23 cellular contexts compared by ENCODE assay signal in the genomic region with DNA sequence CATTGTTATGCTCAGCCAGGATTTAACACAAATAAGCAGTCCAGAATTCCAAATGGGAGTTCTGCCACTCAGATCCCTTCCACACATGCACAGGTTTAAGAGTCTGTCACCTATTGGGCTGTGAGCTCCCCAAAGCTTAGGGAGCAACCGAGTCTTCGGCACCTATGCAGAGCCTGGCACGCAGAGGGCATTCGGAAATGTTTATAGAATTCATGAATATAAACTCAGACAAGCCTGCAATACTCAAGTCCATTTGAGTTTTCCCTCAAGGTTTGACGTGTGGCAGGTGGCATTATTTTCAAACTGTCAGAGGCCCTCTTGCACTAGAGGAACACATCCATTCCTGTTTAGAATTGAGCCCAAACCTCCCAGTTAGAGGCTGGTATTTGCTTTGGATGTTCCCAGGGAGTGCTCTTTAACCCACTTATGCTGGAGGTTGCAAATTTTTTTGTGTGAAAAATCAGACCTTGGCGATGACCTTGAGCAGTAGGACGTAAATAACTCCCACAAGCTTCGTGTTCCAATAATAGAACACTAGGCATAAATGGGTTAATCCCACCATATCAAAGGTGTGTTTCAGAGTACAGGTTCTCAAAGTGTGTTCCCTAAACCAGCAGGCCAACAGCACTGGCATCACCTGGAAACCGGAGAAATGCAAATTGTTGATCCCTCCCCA. TPM values are rescaled to one million over a fixed set of nuclear protein-coding genes. Genes with fewer than 3 reads are reported as not detected.
"Had no signal": no experiment of that assay in that cellular context is flagged by ENCODE, and none has a peak within 500 bp of the region (broad histone marks: within the 10 kb centered on the region; RNA-seq: fewer than 3 reads in every experiment).

No MANE protein-coding gene starts in this region.

- H3K4me3 Mint-ChIP-seq: IgD-negative memory B cell had no signal

- H3K9ac ChIP-seq: KMS-11 had no signal

- H3K27ac ChIP-seq: KMS-11, SJCRH30 had no signal

- H3K9me3 ChIP-seq: SJCRH30 had no signal

- H3K4me3 ChIP-seq: K562, SJCRH30 had no signal

- ATAC-seq: K562, SK-N-SH treated with all-trans-retinoic acid at 6 μM for 48 hours had no signal

- H3K4me1 ChIP-seq: SJCRH30 had no signal

- FAIRE-seq: K562, RCC 7860 had no signal

- H3K27me3 Mint-ChIP-seq: IgD-negative memory B cell had no signal

- H3K27ac Mint-ChIP-seq: IgD-negative memory B cell had no signal

- DNase-seq: Kasumi-1, MM.1S, NCI-H1092 treated with DMSO at 0.1 percent for 48 hours, NCI-H1436, NCI-H187, NCI-H2029, NCI-H2081 treated with DMSO at 0.1 percent for 48 hours, NCI-H2171, NCI-H226, NCI-H446, NCI-H510A, NCI-H524 treated with DMSO at 0.1 percent for 48 hours, NCI-H69, NCI-H774, RPMI8226, SHP77, SJCRH30 had no signal

- H3K4me2 ChIP-seq: KMS-11 had no signal

- H3K27me3 ChIP-seq: SJCRH30 had no signal

- H3K9me3 Mint-ChIP-seq: IgD-negative memory B cell had no signal

RNA-seq across cellular contexts. Expression of gene MAP1LC3A, which starts 28.1 kb away (rescaled TPM):
- total RNA-seq: HT1080 had no signal
- polyA plus RNA-seq: K562 had no signal
